ENCODE assay signal across 8 cellular contexts in the genomic region with DNA sequence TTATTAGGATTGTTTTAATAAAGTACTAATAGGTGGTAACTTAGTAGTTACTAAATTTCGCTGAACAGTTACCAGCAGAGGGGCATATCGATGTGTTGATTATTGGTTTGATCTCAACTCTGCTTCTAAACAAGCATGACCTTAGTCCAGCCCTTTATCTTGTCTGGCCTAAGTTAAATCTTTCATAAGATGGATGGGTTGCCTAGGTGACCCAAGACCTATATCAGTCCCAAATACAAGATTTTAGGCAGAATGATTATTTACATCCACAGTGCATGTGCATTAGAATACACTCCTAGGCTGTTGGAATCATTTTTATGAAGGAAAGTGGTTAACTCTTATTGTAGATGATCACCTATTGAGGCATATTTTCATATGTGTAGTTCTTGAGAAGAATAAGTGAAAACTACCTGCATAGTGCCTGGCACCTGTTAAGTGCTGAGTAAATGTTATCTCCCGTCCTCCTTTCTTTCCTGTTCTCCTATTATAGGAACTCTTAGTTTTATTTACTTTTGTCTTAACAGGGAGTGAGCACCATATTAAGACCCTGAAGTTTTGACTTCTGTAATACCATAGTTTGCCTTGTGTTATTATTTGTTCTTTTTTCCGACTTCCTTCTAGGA. TPM values are rescaled to one million over a fixed set of nuclear protein-coding genes. Genes with fewer than 3 reads are reported as not detected.
DNase-seq lines count a peak whose midpoint lies in the region; ATAC-seq, FAIRE-seq and TF ChIP-seq lines count a peak whose summit lies in the region.

No MANE protein-coding gene starts in this region.

- H3K4me3 ChIP-seq in esophagus muscularis mucosa (peak overlapping the region; percentile 76 to 97 (median 95)), rectal smooth muscle tissue (ENCODE audit: low read length) (peak overlapping the region; percentile 91)

- no peak overlapping the region for H3K9ac ChIP-seq in rectal smooth muscle tissue (ENCODE audit: low read length)

- peak overlapping the region; percentile 92 to 97 (median 95) for H3K27ac ChIP-seq in esophagus muscularis mucosa (replicated peaks in 1 of 4)
- H3K27ac ChIP-seq in rectal smooth muscle tissue (ENCODE audit: low read depth, low read length), result no peak overlapping the region

- H3K9me3 ChIP-seq in esophagus muscularis mucosa, result no peaks in the 10 kb centered on the region

- H3K4me1 ChIP-seq in esophagus muscularis mucosa (peaks cover 5 to 61% (median 50%) of the 10 kb centered on the region in 4 donors), rectal smooth muscle tissue (ENCODE audit: control insufficient read depth, insufficient read depth, low read length) (peaks cover 4% of the 10 kb centered on the region)

- no peak for DNase-seq in GM18507 (ENCODE audit: extremely low spot score, insufficient read length, low read depth)
- peak; percentile 61 for DNase-seq in OCI-M1 (lab: John Stamatoyannopoulos, UW)
- no peak for DNase-seq in esophagus muscularis mucosa (ENCODE audit: extremely low spot score)
- no peak for DNase-seq in HK-2 (ENCODE audit: unreplicated experiment)
- no peak for DNase-seq in globus pallidus (ENCODE audit: low spot score)
- DNase-seq in NCI-H345 (lab: John Stamatoyannopoulos, UW), result no peak

- intact Hi-C loops in esophagus muscularis mucosa (cut with DNase I), result loop anchor here (5.0 kb wide), 1 partner anchor 72 kb away; a partner anchor contains a TSS

- no peak for TF ChIP-seq POLR2A in esophagus muscularis mucosa (IDR thresholded peaks at IDR 0.05; ENCODE audit: low read depth)

- TF ChIP-seq EP300 in esophagus muscularis mucosa (IDR thresholded peaks at IDR 0.05), result no peak

- FAIRE-seq in GM18507 (lab: Jason Lieb, UNC), result peak; percentile 61

- H3K27me3 ChIP-seq in esophagus muscularis mucosa, result no peaks in the 10 kb centered on the region
- H3K27me3 ChIP-seq in rectal smooth muscle tissue (ENCODE audit: control insufficient read depth, insufficient read depth, low read length), result no peaks in the 10 kb centered on the region

- H3K36me3 ChIP-seq in esophagus muscularis mucosa, result no peaks in the 10 kb centered on the region
- no peaks in the 10 kb centered on the region for H3K36me3 ChIP-seq in rectal smooth muscle tissue (ENCODE audit: control insufficient read depth, insufficient read depth, low read length)

- 32% methylated on average over 4 of the region's 4 CpGs for WGBS in esophagus muscularis mucosa

- no peak for ATAC-seq in HG03565 (IDR thresholded peaks at IDR 0.05; ENCODE audit: unreplicated experiment)

- TF ChIP-seq CTCF in esophagus muscularis mucosa (IDR thresholded peaks at IDR 0.05), result no peak

RNA-seq across cellular contexts. Expression of a gene that starts 1.1 kb away (rescaled TPM):
- total RNA-seq in esophagus muscularis mucosa, result 10 to 100 TPM; 26.8 to 29.9 (median 28.4) TPM
